Comparison of ENCODE assay signal across 8 cellular contexts in the genomic region with DNA sequence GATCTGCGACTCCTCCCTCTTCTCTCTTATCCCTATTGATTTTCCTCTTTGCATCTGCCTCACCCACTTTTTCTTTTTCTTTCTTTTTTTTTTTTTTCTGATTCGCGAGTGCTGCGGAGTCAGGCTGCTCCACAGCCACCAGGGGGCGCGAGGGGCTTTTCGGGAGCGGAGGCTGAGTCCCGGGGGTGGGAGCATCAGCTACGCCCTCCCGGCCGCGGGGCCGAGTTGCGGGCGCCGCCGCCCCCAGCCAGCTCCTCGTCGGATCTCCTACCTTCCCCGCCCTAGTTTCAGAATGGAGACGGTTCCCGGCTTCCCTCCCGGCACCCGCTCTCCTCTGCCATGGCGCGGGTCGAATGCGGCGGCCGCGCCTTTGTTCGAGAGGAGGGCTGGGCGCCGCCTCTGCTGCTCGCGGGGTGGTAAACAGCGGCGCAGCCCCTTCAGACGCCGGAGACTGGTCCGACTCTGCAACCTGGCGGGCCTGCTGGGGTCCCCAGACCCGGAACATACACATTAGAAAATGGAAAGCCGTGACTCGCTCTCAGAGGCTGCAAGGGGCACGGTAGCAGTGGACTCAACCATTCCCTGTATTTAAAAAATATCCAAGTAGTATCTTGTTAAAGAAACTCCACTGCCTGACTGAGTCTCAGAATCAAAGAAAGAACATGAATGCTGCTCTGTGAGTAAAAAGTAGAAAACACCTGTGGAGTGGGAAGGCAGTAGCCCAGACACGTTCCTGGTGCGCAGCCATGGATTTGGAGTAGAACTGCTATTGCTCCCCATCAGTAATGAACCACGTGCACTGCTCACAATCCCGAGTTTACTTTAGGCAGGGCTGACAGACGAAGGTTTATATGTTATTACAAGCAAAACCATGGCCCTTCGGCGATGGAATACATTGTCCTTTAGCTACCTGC. TPM values are rescaled to one million over a fixed set of nuclear protein-coding genes. Genes with fewer than 3 reads are reported as not detected.
DNase-seq lines count a peak whose midpoint lies in the region; FAIRE-seq and TF ChIP-seq lines count a peak whose summit lies in the region.

No MANE protein-coding gene starts in this region.

- H3K4me3 Mint-ChIP-seq in activated naive CD4-positive, alpha-beta T cell treated with anti-CD3 and anti-CD28 coated beads, Interleukin-2, amount 10 ng/mL, durations not matched to agents 7 days and 5 days = peak overlapping the region; percentile 75

- no peak overlapping the region for H3K27ac Mint-ChIP-seq in activated naive CD4-positive, alpha-beta T cell treated with anti-CD3 and anti-CD28 coated beads, Interleukin-2, amount 10 ng/mL, durations not matched to agents 7 days and 5 days

- H3K4me3 ChIP-seq in LNCaP clone FGC (ENCODE audit: low read depth, low read length) = peak overlapping the region; percentile 59
- H3K4me3 ChIP-seq in SJCRH30 = peak overlapping the region; percentile 82

- H3K36me3 Mint-ChIP-seq in activated naive CD4-positive, alpha-beta T cell treated with anti-CD3 and anti-CD28 coated beads, Interleukin-2, amount 10 ng/mL, durations not matched to agents 7 days and 5 days = no peaks in the 10 kb centered on the region

- H3K9me3 Mint-ChIP-seq in activated naive CD4-positive, alpha-beta T cell treated with anti-CD3 and anti-CD28 coated beads, Interleukin-2, amount 10 ng/mL, durations not matched to agents 7 days and 5 days = no peaks in the 10 kb centered on the region

- no peaks in the 10 kb centered on the region for H3K36me3 ChIP-seq in SJCRH30

- H3K27ac ChIP-seq in SJCRH30 = peak overlapping the region; percentile 51

- no peaks in the 10 kb centered on the region for H3K9me3 ChIP-seq in SJCRH30 (replicated peaks)

- DNase-seq in EL (peak; percentile 88), H54 (ENCODE audit: insufficient read length, low spot score) (peak; percentile 76), LNCaP clone FGC (ENCODE audit: low read depth) (no peak), SJCRH30 (peak; percentile 88 to 92), germinal center (ENCODE audit: low spot score) (peak; percentile 81), nucleus accumbens (lab: John Stamatoyannopoulos, UW) (peak in 53 of 56 donors; percentile 16 to 92 (median 67)), superior temporal gyrus (ENCODE audit: extremely low spot score) (peak; percentile 81)
- DNase-seq in activated naive CD4-positive, alpha-beta T cell treated with anti-CD3 and anti-CD28 coated beads, Interleukin-2, amount 10 ng/mL, durations not matched to agents 7 days and 5 days = peak; percentile 76

- peaks cover 54% of the 10 kb centered on the region for H3K27me3 Mint-ChIP-seq in activated naive CD4-positive, alpha-beta T cell treated with anti-CD3 and anti-CD28 coated beads, Interleukin-2, amount 10 ng/mL, durations not matched to agents 7 days and 5 days

- no peaks in the 10 kb centered on the region for H3K4me1 ChIP-seq in SJCRH30

- H3K4me1 Mint-ChIP-seq in activated naive CD4-positive, alpha-beta T cell treated with anti-CD3 and anti-CD28 coated beads, Interleukin-2, amount 10 ng/mL, durations not matched to agents 7 days and 5 days = peaks cover 5% of the 10 kb centered on the region

- TF ChIP-seq CTCF in LNCaP clone FGC (IDR thresholded peaks at IDR 0.05; ENCODE audit: control insufficient read depth, extremely low read depth, insufficient read depth) = peak; percentile 78

- CTCF ChIA-PET in activated naive CD4-positive, alpha-beta T cell treated with anti-CD3 and anti-CD28 coated beads, Interleukin-2, amount 10 ng/mL, durations not matched to agents 7 days and 5 days (lab: Charles Lee) = interaction anchor here (0.8 to 2.1 kb wide), 4 partner anchors 11 to 122 kb away, joined by 3 to 7 read pairs (median 4); no protein-coding TSS in a partner anchor

- FAIRE-seq in H54 (lab: Jason Lieb, UNC) = no peak

- TF ChIP-seq POLR2A in H54 (IDR thresholded peaks at IDR 0.05; ENCODE audit: low read depth, low read length) = no peak

- H3K27me3 ChIP-seq in SJCRH30 = no peaks in the 10 kb centered on the region

RNA-seq across cellular contexts. Expression of a gene that starts 55.7 kb away (rescaled TPM):
- 42.2 and 42.7 TPM in 2 replicates for total RNA-seq in SJCRH30 (2014; rRNA removed; shearing (Covaris generic))
